In the genomic region with DNA sequence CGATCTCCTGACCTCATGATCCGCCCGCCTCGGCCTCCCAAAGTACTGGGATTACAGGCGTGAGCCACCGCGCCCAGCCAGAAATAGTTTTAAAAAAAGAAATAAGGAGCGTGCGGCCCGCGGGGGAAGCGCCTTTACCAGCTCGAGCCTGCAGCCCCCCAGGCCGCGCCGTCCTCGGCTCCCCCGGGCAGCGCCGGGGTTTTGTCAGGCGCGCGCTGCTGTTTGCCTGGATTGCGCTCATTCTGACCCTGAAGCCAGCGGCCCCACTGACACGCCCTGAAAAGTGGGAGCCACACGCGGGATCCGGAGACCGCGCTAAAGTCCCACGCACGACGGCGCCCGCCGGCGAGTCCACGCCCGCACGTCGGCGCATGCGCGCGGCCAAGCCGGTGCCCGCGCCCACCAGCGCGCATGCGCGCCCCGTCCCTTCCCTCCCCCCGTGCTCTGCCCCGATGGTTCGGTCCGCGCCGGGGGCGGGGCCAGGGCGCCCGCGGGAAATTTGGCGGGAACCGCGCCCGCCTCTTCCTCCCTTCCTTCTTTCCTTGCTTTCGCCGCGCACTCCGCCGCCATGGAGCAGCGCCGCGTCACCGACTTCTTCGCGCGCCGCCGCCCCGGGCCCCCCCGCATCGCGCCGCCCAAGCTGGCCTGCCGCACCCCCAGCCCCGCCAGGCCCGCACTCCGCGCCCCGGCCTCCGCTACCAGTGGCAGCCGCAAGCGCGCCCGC, we compare ENCODE assay signal across 8 cellular contexts. TPM values are rescaled to one million over a fixed set of nuclear protein-coding genes. Genes with fewer than 3 reads are reported as not detected.
A peak's percentile ranks its signal among the peaks of the same experiment; 100 is the strongest.
DNase-seq lines count a peak whose midpoint lies in the region; ATAC-seq, FAIRE-seq and TF ChIP-seq lines count a peak whose summit lies in the region.

A gene (plus strand): TSS at position 526 of the 724 bp plus-strand sequence. CDS start 43 bp downstream, at position 569.

- H3K36me3 ChIP-seq in WERI-Rb-1 (peaks cover 39% of the 10 kb centered on the region), small intestine (ENCODE audit: control insufficient read depth in 2 of 2, insufficient read depth in 2 of 2, low read length in 2 of 2) (no peaks in the 10 kb centered on the region)

- in situ Hi-C loops in T47D (cut with HindIII; ENCODE audit: low pct_unique_long_range_greater_than_20kb, low sequenced_read_pairs) = no loop called here

- H3K4me1 ChIP-seq in small intestine (ENCODE audit: control insufficient read depth in 2 of 2, insufficient read depth in 1 of 2, low read depth in 1 of 2, low read length in 1 of 2) = no peaks in the 10 kb centered on the region

- H3K27me3 ChIP-seq in WERI-Rb-1 (ENCODE audit: insufficient read depth, low read depth, severe bottlenecking) (no peaks in the 10 kb centered on the region), small intestine (ENCODE audit: control insufficient read depth in 2 of 2, insufficient read depth in 2 of 2, low read length in 2 of 2) (no peaks in the 10 kb centered on the region)

- H3K4me3 ChIP-seq in WERI-Rb-1 (ENCODE audit: low read depth, low read length) (peak within 1 kb of the TSS; percentile 72), small intestine (ENCODE audit: low read depth in 1 of 2, low read length in 2 of 2) (peak within 1 kb of the TSS; percentile 51 to 64)

- 0 to 1% (median 1%) methylated on average over 50 to 97 of the region's 98 CpGs for WGBS in small intestine, 3 donors

- H3K27ac ChIP-seq in WERI-Rb-1 (peak within 1 kb of the TSS; percentile 92), small intestine (ENCODE audit: low read depth in 1 of 2, low read length in 1 of 2) (peak within 1 kb of the TSS in 1 of 2 donors; percentile 82)

- FAIRE-seq in small intestine (lab: Jason Lieb, UNC) = no peak

- peak; percentile 59 for ATAC-seq in HG02678 (IDR thresholded peaks at IDR 0.05; ENCODE audit: unreplicated experiment)
- ATAC-seq in GM18873 (IDR thresholded peaks at IDR 0.05; ENCODE audit: low FRiP score, unreplicated experiment) = no peak

- TF ChIP-seq CTCF in GM10266 (IDR thresholded peaks at IDR 0.05; ENCODE audit: control insufficient read depth, insufficient read depth, low read depth, missing control alignments) (no peak), WERI-Rb-1 (IDR thresholded peaks at IDR 0.05; ENCODE audit: low read depth, low read length) (no peak)

- DNase-seq in GM10266 (ENCODE audit: extremely low spot score) (peak; percentile 100), NCI-H2107 (lab: John Stamatoyannopoulos, UW) (peak; percentile 73), WERI-Rb-1 (peak; percentile 63), T47D (ENCODE audit: low read depth in 1 of 2, low spot score in 1 of 2) (peak; percentile 93 to 100), iPS-NIHi11 (ENCODE audit: low spot score) (peak; percentile 99), small intestine (peak; percentile 83)

- H3K9me3 ChIP-seq in WERI-Rb-1 (ENCODE audit: severe bottlenecking) (no peaks in the 10 kb centered on the region), small intestine (ENCODE audit: control insufficient read depth, low read depth) (no peaks in the 10 kb centered on the region)

RNA-seq across cellular contexts. Expression of the gene that starts here (rescaled TPM):
- polyA plus RNA-seq in small intestine = 10 to 100 TPM in 1 of 3 donors, 1 to 10 TPM in 2; 1.1 to 16.7 (median 2.2) TPM
